In genomic region chr11:8239056-8239455, GRCh38 we compare ENCODE assay signal across 16 cellular contexts. TPM values are rescaled to one million over a fixed set of nuclear protein-coding genes. Genes with fewer than 3 reads are reported as not detected.
DNase-seq lines count a peak whose midpoint lies in the region; ATAC-seq and TF ChIP-seq lines count a peak whose summit lies in the region.
"Had no signal": no experiment of that assay in that cellular context is flagged by ENCODE, and none has a peak within 500 bp of the region (broad histone marks: within the 10 kb centered on the region; RNA-seq: fewer than 3 reads in every experiment).

No MANE protein-coding gene starts in this region.

- no peaks in the 10 kb centered on the region for H3K27me3 ChIP-seq in right atrium auricular region

- H3K9me3 ChIP-seq in right atrium auricular region, result no peaks in the 10 kb centered on the region
- H3K9me3 ChIP-seq: BLaER1 treated with 17β-estradiol and CSF1 and Interleukin-3, amounts not matched to agents 10 nM and 100 nM had no signal

- H3K27ac ChIP-seq in right atrium auricular region, result no peak overlapping the region
- H3K27ac ChIP-seq: BLaER1 treated with 17β-estradiol and CSF1 and Interleukin-3, amounts not matched to agents 10 nM and 100 nM; GM23248 had no signal

- intact Hi-C loops in Right ventricle myocardium superior (cut with DNase I), result no loop called here

- no peak overlapping the region for H3K4me3 Mint-ChIP-seq in nephron progenitor cell
- H3K4me3 Mint-ChIP-seq: CD4-positive, CD25-positive, alpha-beta regulatory T cell had no signal

- H3K36me3 ChIP-seq in right atrium auricular region, result no peaks in the 10 kb centered on the region
- H3K36me3 ChIP-seq: BLaER1 treated with 17β-estradiol and CSF1 and Interleukin-3, amounts not matched to agents 10 nM and 100 nM had no signal

- peaks cover 0 to 5% of the 10 kb centered on the region in 2 donors for H3K4me1 ChIP-seq in right atrium auricular region

- no peak overlapping the region for H3K4me3 ChIP-seq in right atrium auricular region
- H3K4me3 ChIP-seq: BLaER1 treated with 17β-estradiol and CSF1 and Interleukin-3, amounts not matched to agents 10 nM and 100 nM; GM23248 had no signal

- no peaks in the 10 kb centered on the region for H3K9me3 Mint-ChIP-seq in nephron progenitor cell

- no peak for ATAC-seq in Right ventricle myocardium superior (ENCODE audit: poor library complexity)
- no peak for ATAC-seq in SK-N-SH treated with all-trans-retinoic acid at 6 μM for 48 hours
- ATAC-seq in HG02588 (IDR thresholded peaks at IDR 0.05; ENCODE audit: unreplicated experiment), result no peak
- ATAC-seq: HCT116 had no signal

- peaks cover 34% of the 10 kb centered on the region for H3K4me1 Mint-ChIP-seq in nephron progenitor cell

- no peaks in the 10 kb centered on the region for H3K36me3 Mint-ChIP-seq in nephron progenitor cell (ENCODE audit: low read depth)
- H3K36me3 Mint-ChIP-seq: CD4-positive, CD25-positive, alpha-beta regulatory T cell had no signal

- DNase-seq in Right ventricle myocardium superior, result peak; percentile 21
- no peak for DNase-seq in right atrium auricular region (ENCODE audit: low spot score)
- DNase-seq in nephron progenitor cell, result no peak
- DNase-seq in NCI-H2196 (lab: John Stamatoyannopoulos, UW; ENCODE audit: unreplicated experiment), result no peak
- DNase-seq in activated CD4-positive, CD25-positive, alpha-beta regulatory T cell treated with anti-CD3 and anti-CD28 coated beads, Interleukin-2, amount 50 U/mL, for 72 hours, result no peak
- DNase-seq: ACHN; Calu3; CD4-positive, CD25-positive, alpha-beta regulatory T cell; DMS153; DMS79 treated with DMSO at 0.1 percent for 48 hours; EL had no signal

- H3K27ac Mint-ChIP-seq in nephron progenitor cell, result peak overlapping the region; percentile 61
- H3K27ac Mint-ChIP-seq: CD4-positive, CD25-positive, alpha-beta regulatory T cell had no signal

- H3K27me3 Mint-ChIP-seq in nephron progenitor cell (ENCODE audit: low read depth, poor library complexity), result peaks cover 9% of the 10 kb centered on the region
- H3K27me3 Mint-ChIP-seq: CD4-positive, CD25-positive, alpha-beta regulatory T cell had no signal

- TF ChIP-seq CTCF in right atrium auricular region (IDR thresholded peaks at IDR 0.05) (no peak), nephron progenitor cell (IDR thresholded peaks at IDR 0.05) (no peak)

TF ChIP-seq in SK-N-SH treated with all-trans-retinoic acid at 6 μM for 48 hours, 23 proteins besides CTCF, POLR2A, EP300 and RAD21:
- TF ChIP-seq TSHZ2 (CRISPR knock-in tag; IDR thresholded peaks at IDR 0.05) (no peak), TCF4 (CRISPR knock-in tag; IDR thresholded peaks at IDR 0.05; ENCODE audit: borderline replicate concordance) (0 out of 2 replicates have a peak, but pooled peaks have one; percentile 20)

RNA-seq across cellular contexts. Expression of gene LMO1, which starts 24.6 kb away (rescaled TPM):
- total RNA-seq in Right ventricle myocardium superior (2.3 TPM), right atrium auricular region (not detected)
- total RNA-seq: Calu3; CD4-positive, CD25-positive, alpha-beta regulatory T cell; GM23248 had no signal
